2 cellular contexts compared by ENCODE assay signal in the genomic region with DNA sequence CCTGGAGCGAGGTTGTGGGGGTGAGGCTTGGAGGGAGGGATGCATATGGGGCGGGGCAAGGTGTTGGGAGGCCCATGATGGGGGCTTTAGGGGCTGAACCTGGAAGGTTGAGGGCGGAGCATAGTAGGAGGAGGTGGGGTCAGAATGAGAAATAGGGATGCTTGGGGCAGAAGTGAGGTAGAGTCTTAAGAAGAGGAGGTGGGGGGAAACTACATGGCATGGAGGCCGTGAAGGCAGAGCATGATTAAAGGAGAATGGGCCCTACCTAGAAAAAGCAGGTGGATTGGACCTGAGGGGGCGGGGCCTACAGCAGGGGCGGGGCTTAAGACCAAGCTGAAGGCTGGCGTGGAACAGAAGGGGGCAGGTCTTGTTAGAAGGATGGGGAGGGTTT.
TF ChIP-seq lines count a peak whose summit lies in the region.

No MANE protein-coding gene starts in this region.

TF ChIP-seq in HEK293, 187 proteins besides CTCF, POLR2A, EP300 and RAD21 (continues in another document):
- TF ChIP-seq, protein P1, sequence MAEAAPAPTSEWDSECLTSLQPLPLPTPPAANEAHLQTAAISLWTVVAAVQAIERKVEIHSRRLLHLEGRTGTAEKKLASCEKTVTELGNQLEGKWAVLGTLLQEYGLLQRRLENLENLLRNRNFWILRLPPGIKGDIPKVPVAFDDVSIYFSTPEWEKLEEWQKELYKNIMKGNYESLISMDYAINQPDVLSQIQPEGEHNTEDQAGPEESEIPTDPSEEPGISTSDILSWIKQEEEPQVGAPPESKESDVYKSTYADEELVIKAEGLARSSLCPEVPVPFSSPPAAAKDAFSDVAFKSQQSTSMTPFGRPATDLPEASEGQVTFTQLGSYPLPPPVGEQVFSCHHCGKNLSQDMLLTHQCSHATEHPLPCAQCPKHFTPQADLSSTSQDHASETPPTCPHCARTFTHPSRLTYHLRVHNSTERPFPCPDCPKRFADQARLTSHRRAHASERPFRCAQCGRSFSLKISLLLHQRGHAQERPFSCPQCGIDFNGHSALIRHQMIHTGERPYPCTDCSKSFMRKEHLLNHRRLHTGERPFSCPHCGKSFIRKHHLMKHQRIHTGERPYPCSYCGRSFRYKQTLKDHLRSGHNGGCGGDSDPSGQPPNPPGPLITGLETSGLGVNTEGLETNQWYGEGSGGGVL (tag by site-specific recombination; IDR thresholded peaks at IDR 0.05) = 0 out of 2 replicates have a peak, but pooled peaks have one; percentile 8
- TF ChIP-seq, protein P2, sequence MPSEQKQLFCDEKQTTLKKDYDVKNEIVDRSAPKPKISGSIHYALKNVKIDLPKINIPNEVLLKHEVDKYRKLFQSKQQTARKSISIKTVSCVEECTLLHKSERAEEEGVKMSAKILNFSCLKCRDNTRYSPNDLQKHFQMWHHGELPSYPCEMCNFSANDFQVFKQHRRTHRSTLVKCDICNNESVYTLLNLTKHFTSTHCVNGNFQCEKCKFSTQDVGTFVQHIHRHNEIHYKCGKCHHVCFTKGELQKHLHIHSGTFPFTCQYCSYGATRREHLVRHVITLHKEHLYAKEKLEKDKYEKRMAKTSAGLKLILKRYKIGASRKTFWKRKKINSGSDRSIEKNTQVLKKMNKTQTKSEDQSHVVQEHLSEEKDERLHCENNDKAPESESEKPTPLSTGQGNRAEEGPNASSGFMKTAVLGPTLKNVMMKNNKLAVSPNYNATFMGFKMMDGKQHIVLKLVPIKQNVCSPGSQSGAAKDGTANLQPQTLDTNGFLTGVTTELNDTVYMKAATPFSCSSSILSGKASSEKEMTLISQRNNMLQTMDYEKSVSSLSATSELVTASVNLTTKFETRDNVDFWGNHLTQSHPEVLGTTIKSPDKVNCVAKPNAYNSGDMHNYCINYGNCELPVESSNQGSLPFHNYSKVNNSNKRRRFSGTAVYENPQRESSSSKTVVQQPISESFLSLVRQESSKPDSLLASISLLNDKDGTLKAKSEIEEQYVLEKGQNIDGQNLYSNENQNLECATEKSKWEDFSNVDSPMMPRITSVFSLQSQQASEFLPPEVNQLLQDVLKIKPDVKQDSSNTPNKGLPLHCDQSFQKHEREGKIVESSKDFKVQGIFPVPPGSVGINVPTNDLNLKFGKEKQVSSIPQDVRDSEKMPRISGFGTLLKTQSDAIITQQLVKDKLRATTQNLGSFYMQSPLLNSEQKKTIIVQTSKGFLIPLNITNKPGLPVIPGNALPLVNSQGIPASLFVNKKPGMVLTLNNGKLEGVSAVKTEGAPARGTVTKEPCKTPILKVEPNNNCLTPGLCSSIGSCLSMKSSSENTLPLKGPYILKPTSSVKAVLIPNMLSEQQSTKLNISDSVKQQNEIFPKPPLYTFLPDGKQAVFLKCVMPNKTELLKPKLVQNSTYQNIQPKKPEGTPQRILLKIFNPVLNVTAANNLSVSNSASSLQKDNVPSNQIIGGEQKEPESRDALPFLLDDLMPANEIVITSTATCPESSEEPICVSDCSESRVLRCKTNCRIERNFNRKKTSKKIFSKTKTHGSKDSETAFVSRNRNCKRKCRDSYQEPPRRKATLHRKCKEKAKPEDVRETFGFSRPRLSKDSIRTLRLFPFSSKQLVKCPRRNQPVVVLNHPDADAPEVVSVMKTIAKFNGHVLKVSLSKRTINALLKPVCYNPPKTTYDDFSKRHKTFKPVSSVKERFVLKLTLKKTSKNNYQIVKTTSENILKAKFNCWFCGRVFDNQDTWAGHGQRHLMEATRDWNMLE (tag by site-specific recombination; conservative IDR thresholded peaks at IDR 0.05; ENCODE audit: low read depth) = no peak
- 0 out of 2 replicates have a peak, but pooled peaks have one; percentile 40 for TF ChIP-seq GLI4 (tag by site-specific recombination; IDR thresholded peaks at IDR 0.05)
- TF ChIP-seq ZNF585B (tag by site-specific recombination; IDR thresholded peaks at IDR 0.05) = no peak
- TF ChIP-seq, protein P3, sequence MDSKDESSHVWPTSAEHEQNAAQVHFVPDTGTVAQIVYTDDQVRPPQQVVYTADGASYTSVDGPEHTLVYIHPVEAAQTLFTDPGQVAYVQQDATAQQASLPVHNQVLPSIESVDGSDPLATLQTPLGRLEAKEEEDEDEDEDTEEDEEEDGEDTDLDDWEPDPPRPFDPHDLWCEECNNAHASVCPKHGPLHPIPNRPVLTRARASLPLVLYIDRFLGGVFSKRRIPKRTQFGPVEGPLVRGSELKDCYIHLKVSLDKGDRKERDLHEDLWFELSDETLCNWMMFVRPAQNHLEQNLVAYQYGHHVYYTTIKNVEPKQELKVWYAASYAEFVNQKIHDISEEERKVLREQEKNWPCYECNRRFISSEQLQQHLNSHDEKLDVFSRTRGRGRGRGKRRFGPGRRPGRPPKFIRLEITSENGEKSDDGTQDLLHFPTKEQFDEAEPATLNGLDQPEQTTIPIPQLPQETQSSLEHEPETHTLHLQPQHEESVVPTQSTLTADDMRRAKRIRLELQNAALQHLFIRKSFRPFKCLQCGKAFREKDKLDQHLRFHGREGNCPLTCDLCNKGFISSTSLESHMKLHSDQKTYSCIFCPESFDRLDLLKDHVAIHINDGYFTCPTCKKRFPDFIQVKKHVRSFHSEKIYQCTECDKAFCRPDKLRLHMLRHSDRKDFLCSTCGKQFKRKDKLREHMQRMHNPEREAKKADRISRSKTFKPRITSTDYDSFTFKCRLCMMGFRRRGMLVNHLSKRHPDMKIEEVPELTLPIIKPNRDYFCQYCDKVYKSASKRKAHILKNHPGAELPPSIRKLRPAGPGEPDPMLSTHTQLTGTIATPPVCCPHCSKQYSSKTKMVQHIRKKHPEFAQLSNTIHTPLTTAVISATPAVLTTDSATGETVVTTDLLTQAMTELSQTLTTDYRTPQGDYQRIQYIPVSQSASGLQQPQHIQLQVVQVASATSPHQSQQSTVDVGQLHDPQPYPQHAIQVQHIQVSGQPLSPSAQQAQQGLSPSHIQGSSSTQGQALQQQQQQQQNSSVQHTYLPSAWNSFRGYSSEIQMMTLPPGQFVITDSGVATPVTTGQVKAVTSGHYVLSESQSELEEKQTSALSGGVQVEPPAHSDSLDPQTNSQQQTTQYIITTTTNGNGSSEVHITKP (tag by site-specific recombination; IDR thresholded peaks at IDR 0.05) = peak; percentile 73
- TF ChIP-seq SP3 (tag by site-specific recombination; IDR thresholded peaks at IDR 0.05) = peak; percentile 47; the same call in 1 of the 2 replicates
- TF ChIP-seq ZNF366 (tag by site-specific recombination; conservative IDR thresholded peaks at IDR 0.05) = no peak
- TF ChIP-seq ZNF37A (tag by site-specific recombination; IDR thresholded peaks at IDR 0.05) = no peak
- TF ChIP-seq, protein P4, sequence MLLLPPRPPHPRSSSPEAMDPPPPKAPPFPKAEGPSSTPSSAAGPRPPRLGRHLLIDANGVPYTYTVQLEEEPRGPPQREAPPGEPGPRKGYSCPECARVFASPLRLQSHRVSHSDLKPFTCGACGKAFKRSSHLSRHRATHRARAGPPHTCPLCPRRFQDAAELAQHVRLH (tag by site-specific recombination; IDR thresholded peaks at IDR 0.05) = no peak
- TF ChIP-seq ZBTB8A (tag by site-specific recombination; IDR thresholded peaks at IDR 0.05) = no peak

TF ChIP-seq in K562, 482 proteins besides CTCF, POLR2A, EP300 and RAD21 (continues in another document):
- no peak for TF ChIP-seq KLF16 (IDR thresholded peaks at IDR 0.05)
- TF ChIP-seq, protein P5, sequence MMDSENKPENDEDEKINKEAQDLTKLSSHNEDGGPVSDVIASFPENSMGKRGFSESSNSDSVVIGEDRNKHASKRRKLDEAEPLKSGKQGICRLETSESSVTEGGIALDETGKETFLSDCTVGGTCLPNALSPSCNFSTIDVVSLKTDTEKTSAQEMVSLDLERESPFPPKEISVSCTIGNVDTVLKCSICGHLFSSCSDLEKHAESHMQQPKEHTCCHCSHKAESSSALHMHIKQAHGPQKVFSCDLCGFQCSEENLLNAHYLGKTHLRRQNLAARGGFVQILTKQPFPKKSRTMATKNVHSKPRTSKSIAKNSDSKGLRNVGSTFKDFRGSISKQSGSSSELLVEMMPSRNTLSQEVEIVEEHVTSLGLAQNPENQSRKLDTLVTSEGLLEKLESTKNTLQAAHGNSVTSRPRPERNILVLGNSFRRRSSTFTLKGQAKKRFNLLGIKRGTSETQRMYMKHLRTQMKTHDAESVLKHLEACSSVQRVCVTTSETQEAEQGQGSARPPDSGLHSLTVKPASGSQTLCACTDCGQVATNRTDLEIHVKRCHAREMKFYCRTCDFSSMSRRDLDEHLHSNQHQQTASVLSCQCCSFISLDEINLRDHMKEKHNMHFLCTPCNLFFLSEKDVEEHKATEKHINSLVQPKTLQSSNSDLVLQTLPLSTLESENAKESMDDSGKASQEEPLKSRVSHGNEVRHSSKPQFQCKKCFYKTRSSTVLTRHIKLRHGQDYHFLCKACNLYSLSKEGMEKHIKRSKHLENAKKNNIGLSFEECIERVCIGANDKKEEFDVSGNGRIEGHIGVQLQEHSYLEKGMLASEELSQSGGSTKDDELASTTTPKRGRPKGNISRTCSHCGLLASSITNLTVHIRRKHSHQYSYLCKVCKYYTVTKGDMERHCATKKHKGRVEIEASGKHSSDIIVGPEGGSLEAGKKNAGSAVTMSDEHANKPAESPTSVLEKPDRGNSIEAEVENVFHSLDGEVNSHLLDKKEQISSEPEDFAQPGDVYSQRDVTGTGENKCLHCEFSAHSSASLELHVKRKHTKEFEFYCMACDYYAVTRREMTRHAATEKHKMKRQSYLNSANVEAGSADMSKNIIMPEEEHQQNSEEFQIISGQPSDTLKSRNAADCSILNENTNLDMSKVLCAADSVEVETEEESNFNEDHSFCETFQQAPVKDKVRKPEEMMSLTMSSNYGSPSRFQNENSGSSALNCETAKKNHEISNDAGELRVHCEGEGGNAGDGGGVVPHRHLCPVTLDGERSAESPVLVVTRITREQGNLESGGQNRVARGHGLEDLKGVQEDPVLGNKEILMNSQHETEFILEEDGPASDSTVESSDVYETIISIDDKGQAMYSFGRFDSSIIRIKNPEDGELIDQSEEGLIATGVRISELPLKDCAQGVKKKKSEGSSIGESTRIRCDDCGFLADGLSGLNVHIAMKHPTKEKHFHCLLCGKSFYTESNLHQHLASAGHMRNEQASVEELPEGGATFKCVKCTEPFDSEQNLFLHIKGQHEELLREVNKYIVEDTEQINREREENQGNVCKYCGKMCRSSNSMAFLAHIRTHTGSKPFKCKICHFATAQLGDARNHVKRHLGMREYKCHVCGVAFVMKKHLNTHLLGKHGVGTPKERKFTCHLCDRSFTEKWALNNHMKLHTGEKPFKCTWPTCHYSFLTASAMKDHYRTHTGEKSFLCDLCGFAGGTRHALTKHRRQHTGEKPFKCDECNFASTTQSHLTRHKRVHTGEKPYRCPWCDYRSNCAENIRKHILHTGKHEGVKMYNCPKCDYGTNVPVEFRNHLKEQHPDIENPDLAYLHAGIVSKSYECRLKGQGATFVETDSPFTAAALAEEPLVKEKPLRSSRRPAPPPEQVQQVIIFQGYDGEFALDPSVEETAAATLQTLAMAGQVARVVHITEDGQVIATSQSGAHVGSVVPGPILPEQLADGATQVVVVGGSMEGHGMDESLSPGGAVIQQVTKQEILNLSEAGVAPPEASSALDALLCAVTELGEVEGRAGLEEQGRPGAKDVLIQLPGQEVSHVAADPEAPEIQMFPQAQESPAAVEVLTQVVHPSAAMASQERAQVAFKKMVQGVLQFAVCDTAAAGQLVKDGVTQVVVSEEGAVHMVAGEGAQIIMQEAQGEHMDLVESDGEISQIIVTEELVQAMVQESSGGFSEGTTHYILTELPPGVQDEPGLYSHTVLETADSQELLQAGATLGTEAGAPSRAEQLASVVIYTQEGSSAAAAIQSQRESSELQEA (IDR thresholded peaks at IDR 0.05; ENCODE audit: low read depth) = no peak
- TF ChIP-seq, protein P6, sequence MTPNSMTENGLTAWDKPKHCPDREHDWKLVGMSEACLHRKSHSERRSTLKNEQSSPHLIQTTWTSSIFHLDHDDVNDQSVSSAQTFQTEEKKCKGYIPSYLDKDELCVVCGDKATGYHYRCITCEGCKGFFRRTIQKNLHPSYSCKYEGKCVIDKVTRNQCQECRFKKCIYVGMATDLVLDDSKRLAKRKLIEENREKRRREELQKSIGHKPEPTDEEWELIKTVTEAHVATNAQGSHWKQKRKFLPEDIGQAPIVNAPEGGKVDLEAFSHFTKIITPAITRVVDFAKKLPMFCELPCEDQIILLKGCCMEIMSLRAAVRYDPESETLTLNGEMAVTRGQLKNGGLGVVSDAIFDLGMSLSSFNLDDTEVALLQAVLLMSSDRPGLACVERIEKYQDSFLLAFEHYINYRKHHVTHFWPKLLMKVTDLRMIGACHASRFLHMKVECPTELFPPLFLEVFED (CRISPR knock-in tag; conservative IDR thresholded peaks at IDR 0.05) = peak; percentile 86; the same call in 1 of the 2 replicates
- TF ChIP-seq, protein P7, sequence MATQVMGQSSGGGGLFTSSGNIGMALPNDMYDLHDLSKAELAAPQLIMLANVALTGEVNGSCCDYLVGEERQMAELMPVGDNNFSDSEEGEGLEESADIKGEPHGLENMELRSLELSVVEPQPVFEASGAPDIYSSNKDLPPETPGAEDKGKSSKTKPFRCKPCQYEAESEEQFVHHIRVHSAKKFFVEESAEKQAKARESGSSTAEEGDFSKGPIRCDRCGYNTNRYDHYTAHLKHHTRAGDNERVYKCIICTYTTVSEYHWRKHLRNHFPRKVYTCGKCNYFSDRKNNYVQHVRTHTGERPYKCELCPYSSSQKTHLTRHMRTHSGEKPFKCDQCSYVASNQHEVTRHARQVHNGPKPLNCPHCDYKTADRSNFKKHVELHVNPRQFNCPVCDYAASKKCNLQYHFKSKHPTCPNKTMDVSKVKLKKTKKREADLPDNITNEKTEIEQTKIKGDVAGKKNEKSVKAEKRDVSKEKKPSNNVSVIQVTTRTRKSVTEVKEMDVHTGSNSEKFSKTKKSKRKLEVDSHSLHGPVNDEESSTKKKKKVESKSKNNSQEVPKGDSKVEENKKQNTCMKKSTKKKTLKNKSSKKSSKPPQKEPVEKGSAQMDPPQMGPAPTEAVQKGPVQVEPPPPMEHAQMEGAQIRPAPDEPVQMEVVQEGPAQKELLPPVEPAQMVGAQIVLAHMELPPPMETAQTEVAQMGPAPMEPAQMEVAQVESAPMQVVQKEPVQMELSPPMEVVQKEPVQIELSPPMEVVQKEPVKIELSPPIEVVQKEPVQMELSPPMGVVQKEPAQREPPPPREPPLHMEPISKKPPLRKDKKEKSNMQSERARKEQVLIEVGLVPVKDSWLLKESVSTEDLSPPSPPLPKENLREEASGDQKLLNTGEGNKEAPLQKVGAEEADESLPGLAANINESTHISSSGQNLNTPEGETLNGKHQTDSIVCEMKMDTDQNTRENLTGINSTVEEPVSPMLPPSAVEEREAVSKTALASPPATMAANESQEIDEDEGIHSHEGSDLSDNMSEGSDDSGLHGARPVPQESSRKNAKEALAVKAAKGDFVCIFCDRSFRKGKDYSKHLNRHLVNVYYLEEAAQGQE (CRISPR knock-in tag; IDR thresholded peaks at IDR 0.05; ENCODE audit: low read depth) = no peak
- no peak for TF ChIP-seq ZNF282 (CRISPR knock-in tag; IDR thresholded peaks at IDR 0.05)
- TF ChIP-seq, protein P8, sequence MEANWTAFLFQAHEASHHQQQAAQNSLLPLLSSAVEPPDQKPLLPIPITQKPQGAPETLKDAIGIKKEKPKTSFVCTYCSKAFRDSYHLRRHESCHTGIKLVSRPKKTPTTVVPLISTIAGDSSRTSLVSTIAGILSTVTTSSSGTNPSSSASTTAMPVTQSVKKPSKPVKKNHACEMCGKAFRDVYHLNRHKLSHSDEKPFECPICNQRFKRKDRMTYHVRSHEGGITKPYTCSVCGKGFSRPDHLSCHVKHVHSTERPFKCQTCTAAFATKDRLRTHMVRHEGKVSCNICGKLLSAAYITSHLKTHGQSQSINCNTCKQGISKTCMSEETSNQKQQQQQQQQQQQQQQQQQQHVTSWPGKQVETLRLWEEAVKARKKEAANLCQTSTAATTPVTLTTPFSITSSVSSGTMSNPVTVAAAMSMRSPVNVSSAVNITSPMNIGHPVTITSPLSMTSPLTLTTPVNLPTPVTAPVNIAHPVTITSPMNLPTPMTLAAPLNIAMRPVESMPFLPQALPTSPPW (CRISPR knock-in tag; IDR thresholded peaks at IDR 0.05) = 0 out of 2 replicates have a peak, but pooled peaks have one; percentile 26
- TF ChIP-seq ERF (CRISPR knock-in tag; IDR thresholded peaks at IDR 0.05) = no peak
